In the genomic region with DNA sequence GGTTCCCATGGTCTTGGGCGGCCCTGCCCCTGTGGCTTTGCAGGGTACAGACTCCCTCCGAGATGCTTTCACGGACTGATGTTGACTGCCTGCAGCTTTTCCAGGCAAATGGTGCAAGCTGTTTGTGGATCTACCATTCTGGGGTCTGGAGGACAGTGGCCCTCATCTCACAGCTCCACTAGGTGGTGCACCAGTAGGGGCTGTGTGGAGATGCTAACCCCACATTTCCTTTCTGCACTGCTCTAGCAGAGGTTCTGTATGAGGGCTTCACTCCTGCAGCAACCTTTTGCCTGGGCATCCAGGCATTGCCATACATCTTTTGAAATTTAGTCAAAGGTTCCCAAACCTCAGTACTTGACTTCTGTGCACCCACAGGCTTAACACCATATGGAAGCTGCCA, we compare ENCODE assay signal across 24 cellular contexts.
"Had no signal": no experiment of that assay in that cellular context is flagged by ENCODE, and none has a peak within 500 bp of the region (broad histone marks: within the 10 kb centered on the region; RNA-seq: fewer than 3 reads in every experiment).

No MANE protein-coding gene starts in this region.

- H3K27me3 ChIP-seq: brain microvascular endothelial cell, foreskin keratinocyte, testis, transverse colon had no signal

- H3K9me3 Mint-ChIP-seq: activated CD8-positive, alpha-beta T cell treated with anti-CD3 and anti-CD28 coated beads for 36 hours had no signal

- DNase-seq: activated B cell treated with CpG ODN at 0.5 μM for 24 hours; activated CD4-positive, alpha-beta T cell treated with anti-CD3 and anti-CD28 coated beads, Interleukin-2, amount 50 U/mL, for 1 hour; activated CD8-positive, alpha-beta T cell treated with anti-CD3 and anti-CD28 coated beads for 36 hours; activated gamma-delta T cell treated with Interleukin-2 at 50 U/mL for 16 hours; activated naive CD4-positive, alpha-beta T cell treated with anti-CD3 and anti-CD28 coated beads, Interleukin-2, amount 50 U/mL, for 16 hours; activated T-cell treated with anti-CD3 and anti-CD28 coated beads, Interleukin-2, amount 50 U/mL, for 4 hours; amniotic stem cell; brain microvascular endothelial cell; dorsolateral prefrontal cortex; effector memory CD4-positive, alpha-beta T cell; foreskin keratinocyte; left ventricle myocardium inferior; right cardiac atrium; stimulated activated CD4-positive, alpha-beta T cell treated with anti-CD3 and anti-CD28 coated beads, Interleukin-15, amount 100 ng/mL, for 24 hours; stimulated activated CD4-positive, alpha-beta T cell treated with anti-CD3 and anti-CD28 coated beads, Interleukin-2, amount 100 ng/mL, for 24 hours; stimulated activated naive CD4-positive, alpha-beta T cell; T1000; testis; transverse colon had no signal

- H3K27ac ChIP-seq: brain microvascular endothelial cell, coronary artery, dorsolateral prefrontal cortex, foreskin keratinocyte, left ventricle myocardium inferior, testis, transverse colon had no signal

- H3K27ac Mint-ChIP-seq: activated B cell treated with CpG ODN at 0.5 μM for 24 hours; activated CD8-positive, alpha-beta T cell treated with anti-CD3 and anti-CD28 coated beads for 36 hours; activated T-helper 17 cell treated with anti-CD3 and anti-CD28 coated beads, Interleukin-2, amount 50 U/mL, for 72 hours; nephron had no signal

- H3K4me1 Mint-ChIP-seq: activated B cell treated with CpG ODN at 0.5 μM for 24 hours; activated T-helper 17 cell treated with anti-CD3 and anti-CD28 coated beads, Interleukin-2, amount 50 U/mL, for 72 hours; nephron had no signal

- ATAC-seq: activated CD8-positive, alpha-beta T cell treated with anti-CD3 and anti-CD28 coated beads for 36 hours; activated T-cell treated with anti-CD3 and anti-CD28 coated beads, Interleukin-2, amount 50 U/mL, for 4 hours; activated T-helper 17 cell treated with anti-CD3 and anti-CD28 coated beads, Interleukin-2, amount 50 U/mL, for 72 hours; esophagus mucosa; foreskin keratinocyte; right cardiac atrium had no signal

- H3K4me3 ChIP-seq: coronary artery, dorsolateral prefrontal cortex, left ventricle myocardium inferior, lung, testis, transverse colon had no signal

- H3K4me1 ChIP-seq: foreskin keratinocyte, left ventricle myocardium inferior, testis, transverse colon had no signal

- H3K4me3 Mint-ChIP-seq: activated B cell treated with CpG ODN at 0.5 μM for 24 hours; activated CD8-positive, alpha-beta T cell treated with anti-CD3 and anti-CD28 coated beads for 36 hours; activated T-cell treated with anti-CD3 and anti-CD28 coated beads, Interleukin-2, amount 50 U/mL, for 4 hours; activated T-helper 17 cell treated with anti-CD3 and anti-CD28 coated beads, Interleukin-2, amount 50 U/mL, for 72 hours; nephron had no signal

- H3K9me3 ChIP-seq: testis, transverse colon had no signal

- H3K27me3 Mint-ChIP-seq: activated B cell treated with CpG ODN at 0.5 μM for 24 hours; activated CD8-positive, alpha-beta T cell treated with anti-CD3 and anti-CD28 coated beads for 36 hours; activated T-helper 17 cell treated with anti-CD3 and anti-CD28 coated beads, Interleukin-2, amount 50 U/mL, for 72 hours had no signal

- H3K36me3 ChIP-seq: brain microvascular endothelial cell, left ventricle myocardium inferior, transverse colon had no signal
